ENCODE assay signal across 24 cellular contexts in genomic region chrX:39289827-39290226, GRCh38.
"Had no signal": no experiment of that assay in that cellular context is flagged by ENCODE, and none has a peak within 500 bp of the region (broad histone marks: within the 10 kb centered on the region; RNA-seq: fewer than 3 reads in every experiment).

No MANE protein-coding gene starts in this region.

- DNase-seq: activated CD4-positive, alpha-beta T cell treated with anti-CD3 and anti-CD28 coated beads for 48 hours; activated CD4-positive, alpha-beta T cell treated with anti-CD3 and anti-CD28 coated beads, Interleukin-2, amount 50 U/mL, for 4 hours; activated effector memory CD4-positive, alpha-beta T cell treated with anti-CD3 and anti-CD28 coated beads, Interleukin-2, amount 50 U/mL, for 16 hours; activated naive CD4-positive, alpha-beta T cell; activated T-cell treated with anti-CD3 and anti-CD28 coated beads for 4 hours; activated T-cell treated with anti-CD3 and anti-CD28 coated beads, Interleukin-2, amount 50 U/mL, for 4 hours; amniotic stem cell; aorta; brain microvascular endothelial cell; central memory CD4-positive, alpha-beta T cell; MM.1S; MV-4-11; NCI-H1092; NCI-H1436 treated with DMSO at 0.1 percent for 48 hours; NCI-H1694 treated with DMSO at 0.1 percent for 48 hours; NCI-H2029; NCI-H345; NCI-H524 treated with DMSO at 0.1 percent for 48 hours; SHP77; SJCRH30 had no signal

- H3K4me3 Mint-ChIP-seq: activated T-cell treated with anti-CD3 and anti-CD28 coated beads, Interleukin-2, amount 50 U/mL, for 4 hours; T-helper 1 cell treated with Interleukin-12 subunit alpha and Interleukin-12 subunit beta and Interleukin-4 antibody, amounts not matched to agents 30 μg/mL and 1 μg/mL, for 36 hours; T-helper 2 cell treated with Interferon-gamma antibody and Interleukin-4, amounts not matched to agents 5 μg/mL and 100 μg/mL, for 36 hours had no signal

- H3K27ac Mint-ChIP-seq: activated naive CD4-positive, alpha-beta T cell treated with anti-CD3 and anti-CD28 coated beads, Interleukin-2, amount 50 U/mL, for 72 hours; T-helper 1 cell treated with Interleukin-12 subunit alpha and Interleukin-12 subunit beta and Interleukin-4 antibody, amounts not matched to agents 30 μg/mL and 1 μg/mL, for 36 hours; T-helper 2 cell treated with Interferon-gamma antibody and Interleukin-4, amounts not matched to agents 5 μg/mL and 100 μg/mL, for 36 hours had no signal

- ATAC-seq: activated T-cell treated with anti-CD3 and anti-CD28 coated beads, Interleukin-2, amount 50 U/mL, for 4 hours; Panc1 had no signal
